Comparison of ENCODE assay signal across 8 cellular contexts in genomic region chr20:1266167-1266973, GRCh38. TPM values are rescaled to one million over a fixed set of nuclear protein-coding genes. Genes with fewer than 3 reads are reported as not detected.
DNase-seq lines count a peak whose midpoint lies in the region; ATAC-seq and TF ChIP-seq lines count a peak whose summit lies in the region.

SNPH (plus strand) TSS chr20:1266294; CDS start chr20:1296240, 29,946 bp downstream.

- 1 to 2% methylated on average over 51 to 59 of the region's 61 CpGs for WGBS in GM23248 (ENCODE audit: low coverage in 1 of 2, low lambda C conversion rate in 2 of 2, missing lambda C conversion rate in 2 of 2), 2 experiments

- 0 out of 2 replicates have a peak, but pooled peaks cover 5% of the 10 kb centered on the region for H3K79me2 ChIP-seq in GM23248 (ENCODE audit: insufficient read depth)

- no peak within 1 kb of the TSS for H3K27ac Mint-ChIP-seq in CD14-positive monocyte

- H3K27me3 ChIP-seq in GM23248 (replicated peaks; ENCODE audit: insufficient read depth) (no peaks in the 10 kb centered on the region), left lung (peaks cover 0 to 24% of the 10 kb centered on the region in 2 donors)

- intact Hi-C loops in CD14-positive monocyte (cut with micrococcal nuclease) = no loop called here
- intact Hi-C loops in left lung (cut with DNase I) = no loop called here

- DNase-seq in CD14-positive monocyte (ENCODE audit: low spot score) (no peak), GM23248 (peak; percentile 87), NCI-H2227 (lab: John Stamatoyannopoulos, UW; ENCODE audit: unreplicated experiment) (peak; percentile 72), dermis blood vessel endothelial cell (peak; percentile 76), left lung (peak; percentile 74 to 90)
- peak; percentile 70 to 78 for DNase-seq in activated CD4-positive, alpha-beta T cell treated with anti-CD3 and anti-CD28 coated beads, Interleukin-2, amount 50 U/mL, for 48 hours
- DNase-seq in stimulated activated CD4-positive, alpha-beta T cell treated with anti-CD3 and anti-CD28 coated beads, Interleukin-2, amount 100 ng/mL, for 24 hours = peak; percentile 72 to 74

- H3K4me1 ChIP-seq in GM23248 (ENCODE audit: insufficient read depth) (peaks cover 23% of the 10 kb centered on the region), left lung (peaks cover 3 to 20% of the 10 kb centered on the region in 2 donors)

- in situ Hi-C loops in GM23248 (cut with MboI) = no loop called here

- H3K9ac ChIP-seq in GM23248 = peak within 1 kb of the TSS; percentile 72

- H4K20me1 ChIP-seq in GM23248 (ENCODE audit: insufficient read depth) = no peaks in the 10 kb centered on the region

- peak; percentile 91 for ATAC-seq in left lung
- ATAC-seq in HG03571 (IDR thresholded peaks at IDR 0.05; ENCODE audit: unreplicated experiment) = no peak

- peaks cover 31 to 52% (median 39%) of the 10 kb centered on the region in 3 donors for H3K27me3 Mint-ChIP-seq in CD14-positive monocyte (ENCODE audit: low read depth in 3 of 3)

- H3K9me2 ChIP-seq in GM23248 (ENCODE audit: insufficient read depth) = no peaks in the 10 kb centered on the region

- H3K27ac ChIP-seq in GM23248 = peak within 1 kb of the TSS; percentile 48
- H3K27ac ChIP-seq in left lung = no peak within 1 kb of the TSS

- H3K4me3 ChIP-seq in GM23248 (peak within 1 kb of the TSS; percentile 76), left lung (peak within 1 kb of the TSS; percentile 75 to 80)

- TF ChIP-seq CTCF in CD14-positive monocyte (IDR thresholded peaks at IDR 0.05) (no peak), left lung (IDR thresholded peaks at IDR 0.05) (no peak)

- peak within 1 kb of the TSS; percentile 63 to 82 for H3K4me3 Mint-ChIP-seq in CD14-positive monocyte

- H3K9me3 Mint-ChIP-seq in CD14-positive monocyte = peaks cover 0 to 25% (median 12%) of the 10 kb centered on the region in 7 donors

- H2AFZ ChIP-seq in GM23248 = peak within 1 kb of the TSS; percentile 95

- no peaks in the 10 kb centered on the region for H3K9me3 ChIP-seq in GM23248 (ENCODE audit: low read depth)
- H3K9me3 ChIP-seq in left lung = no peaks in the 10 kb centered on the region

- H3K36me3 ChIP-seq in GM23248 (ENCODE audit: low read depth) (no peaks in the 10 kb centered on the region), left lung (no peaks in the 10 kb centered on the region)

- peaks cover 10% of the 10 kb centered on the region for H3K4me1 Mint-ChIP-seq in CD14-positive monocyte

- H3K36me3 Mint-ChIP-seq in CD14-positive monocyte = peaks cover 0 to 9% of the 10 kb centered on the region in 2 donors

- H3F3A ChIP-seq in GM23248 (ENCODE audit: insufficient read depth) = no peaks in the 10 kb centered on the region

- peak within 1 kb of the TSS; percentile 89 for H3K4me2 ChIP-seq in GM23248 (ENCODE audit: unreplicated experiment)

RNA-seq across cellular contexts. Expression of gene SNPH, which starts in this region (rescaled TPM):
- under 1 TPM in 1 of 2 donors, not detected in 1; 0.10 TPM for polyA plus RNA-seq in CD14-positive monocyte
- total RNA-seq in GM23248 (2014; rRNA removed; shearing (Covaris generic)) = 11.2 and 12.9 TPM in 2 replicates
- polyA plus RNA-seq in GM23248 (2016; fragmentation: Nextera tagmentation; extraction: Ambion mirVana) = 5.7 and 5.9 TPM in 2 replicates
- 6.2 and 6.3 TPM in 2 replicates for total RNA-seq in dermis blood vessel endothelial cell
- total RNA-seq in left lung = 1 to 10 TPM; 4.8 to 5.9 TPM
